Comparison of ENCODE assay signal across 9 cellular contexts in genomic region chr11:126195119-126195518, GRCh38.
"Had no signal": no experiment of that assay in that cellular context is flagged by ENCODE, and none has a peak within 500 bp of the region (broad histone marks: within the 10 kb centered on the region; RNA-seq: fewer than 3 reads in every experiment).

No MANE protein-coding gene starts in this region.

- H3K27ac Mint-ChIP-seq: GM23338, IgD-negative memory B cell had no signal

- H3K27ac ChIP-seq: HL-60 had no signal

- H3K27me3 Mint-ChIP-seq: IgD-negative memory B cell had no signal

- FAIRE-seq: H1, H54, HepG2 had no signal

- ATAC-seq: GM23338, HepG2 had no signal

- H3K4me3 Mint-ChIP-seq: GM23338, H9 had no signal

- H3K4me3 ChIP-seq: GM23338 had no signal

- DNase-seq: H9, HCEC 1CT, KG1 had no signal

- H3K4me1 Mint-ChIP-seq: GM23338, H9 had no signal
